ENCODE assay signal across 21 cellular contexts in the genomic region with DNA sequence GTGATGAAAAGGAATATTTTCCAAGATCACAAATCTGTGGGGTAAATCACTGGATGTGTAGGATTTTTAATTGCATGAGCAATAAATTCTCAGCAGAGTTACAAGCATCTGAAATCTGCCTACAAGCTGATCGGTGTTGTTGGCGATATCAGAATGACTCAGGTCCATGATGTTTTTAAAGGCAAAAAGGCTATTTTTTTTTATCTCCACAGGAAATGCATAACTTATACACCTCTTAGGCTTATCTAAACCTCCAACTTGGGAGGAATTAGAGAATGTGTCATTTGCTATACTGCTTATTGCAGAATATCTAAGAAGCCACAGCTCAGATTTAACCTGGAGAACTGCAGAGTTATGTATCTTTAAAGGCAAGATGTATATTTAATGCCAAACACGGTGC.
"Had no signal": no experiment of that assay in that cellular context is flagged by ENCODE, and none has a peak within 500 bp of the region (broad histone marks: within the 10 kb centered on the region; RNA-seq: fewer than 3 reads in every experiment).

No MANE protein-coding gene starts in this region.

- H3K27ac ChIP-seq: esophagus muscularis mucosa, gastroesophageal sphincter, sigmoid colon, upper lobe of left lung had no signal

- ATAC-seq: gastroesophageal sphincter; natural killer cell treated with Interleukin-12 subunit alpha and Interleukin-12 subunit beta and Interleukin-15 and Interleukin-18, amount 100 ng/mL, for 72 hours had no signal

- H3K9me3 ChIP-seq: esophagus muscularis mucosa, gastroesophageal sphincter, sigmoid colon, upper lobe of left lung had no signal

- DNase-seq: activated CD4-positive, alpha-beta T cell treated with anti-CD3 and anti-CD28 coated beads for 4 hours; activated CD4-positive, alpha-beta T cell treated with anti-CD3 and anti-CD28 coated beads, Interleukin-2, amount 50 U/mL, for 48 hours; activated CD4-positive, CD25-positive, alpha-beta regulatory T cell; activated naive CD4-positive, alpha-beta T cell treated with Interleukin-2 at 50 U/mL for 16 hours; activated naive CD8-positive, alpha-beta T cell treated with anti-CD3 and anti-CD28 coated beads for 36 hours; activated T-cell treated with anti-CD3 and anti-CD28 coated beads, Interleukin-2, amount 50 U/mL, for 48 hours; amygdala; caudate nucleus; effector memory CD4-positive, alpha-beta T cell; head of caudate nucleus; hypothalamus; retina; sigmoid colon; stimulated activated CD4-positive, alpha-beta T cell treated with anti-CD3 and anti-CD28 coated beads, Interleukin-4, amount 100 ng/mL, for 1 hour; stimulated activated naive CD4-positive, alpha-beta T cell treated with Interleukin-2 at 50 U/mL for 16 hours; T-helper 1 cell; upper lobe of left lung had no signal

- H3K4me2 ChIP-seq: smooth muscle cell had no signal

- H3K4me3 ChIP-seq: esophagus muscularis mucosa, gastroesophageal sphincter, sigmoid colon, smooth muscle cell, upper lobe of left lung had no signal

- H3K27me3 ChIP-seq: esophagus muscularis mucosa, gastroesophageal sphincter, sigmoid colon, upper lobe of left lung had no signal

- H3K4me1 ChIP-seq: esophagus muscularis mucosa, gastroesophageal sphincter, sigmoid colon, upper lobe of left lung had no signal

- H3K36me3 ChIP-seq: esophagus muscularis mucosa, gastroesophageal sphincter, sigmoid colon, upper lobe of left lung had no signal
